In the genomic region with DNA sequence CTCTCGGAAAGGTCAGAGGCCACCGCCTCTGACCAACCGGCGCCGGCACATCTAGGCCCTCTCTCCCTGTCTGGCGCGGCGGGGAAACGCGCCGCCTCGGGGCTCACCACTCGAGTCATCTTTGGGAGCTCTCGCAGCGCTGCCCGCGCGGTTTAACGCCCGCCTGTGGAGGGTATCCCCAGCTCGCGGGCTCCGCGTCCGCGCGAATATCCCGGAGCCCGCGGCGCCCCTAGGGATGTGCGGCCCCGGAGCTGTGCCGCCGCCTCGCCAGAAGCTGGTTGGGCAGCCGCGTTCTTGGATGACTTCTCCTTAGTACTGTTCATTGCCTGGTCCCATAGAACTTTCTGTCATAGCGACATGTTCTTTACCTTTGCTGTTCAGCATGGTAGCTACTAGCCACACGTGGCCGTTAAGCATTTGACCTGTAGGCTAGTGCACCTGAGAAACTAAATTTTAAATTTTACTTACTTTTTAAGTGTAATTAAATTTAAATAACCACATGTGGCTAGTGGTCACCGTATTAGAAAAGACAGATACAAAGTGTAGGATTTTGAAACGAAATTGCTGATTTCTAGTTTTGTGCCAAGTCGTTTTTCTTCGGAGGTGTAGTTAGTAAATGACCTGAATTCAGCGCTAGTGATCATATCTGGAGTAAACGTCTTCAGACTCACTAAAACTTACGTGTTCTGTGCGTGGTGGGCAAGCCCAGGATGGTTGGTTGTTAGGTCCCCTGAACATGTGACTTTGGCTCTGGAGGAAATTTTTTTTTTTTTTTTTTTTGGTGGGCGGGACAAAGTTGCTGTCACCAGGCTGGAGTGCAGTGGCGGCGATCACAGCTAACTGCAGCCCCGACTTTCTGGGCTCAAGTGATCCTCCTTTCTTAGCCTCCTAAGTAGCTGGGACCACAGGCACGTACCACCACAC, we compare ENCODE assay signal across 8 cellular contexts. TPM values are rescaled to one million over a fixed set of nuclear protein-coding genes. Genes with fewer than 3 reads are reported as not detected.
DNase-seq lines count a peak whose midpoint lies in the region; ATAC-seq, FAIRE-seq and TF ChIP-seq lines count a peak whose summit lies in the region.

No MANE protein-coding gene starts in this region.

- H3K9ac ChIP-seq in keratinocyte (ENCODE audit: control insufficient read depth, extremely low read depth, insufficient read depth, low read length): peak overlapping the region; percentile 97

- peaks cover 52% of the 10 kb centered on the region for H3K79me2 ChIP-seq in keratinocyte (ENCODE audit: control insufficient read depth, insufficient read depth, low read length)

- H3K36me3 ChIP-seq in Caco-2 (ENCODE audit: control insufficient read depth, insufficient read depth, low read length) (no peaks in the 10 kb centered on the region), keratinocyte (ENCODE audit: control insufficient read depth in 2 of 2, extremely low read depth in 1 of 2, insufficient read depth in 2 of 2, low read length in 2 of 2) (peaks cover 1 to 4% of the 10 kb centered on the region in 2 experiments)

- CTCF ChIA-PET in Caco-2 (lab: Charles Lee): interaction anchor here (0.6 to 1.2 kb wide), 4 partner anchors 50 to 363 kb away, joined by 3 to 7 read pairs (median 4); a partner anchor contains a TSS

- FAIRE-seq in keratinocyte (lab: Jason Lieb, UNC): peak; percentile 17

- in situ Hi-C loops in T47D (cut with HindIII; ENCODE audit: low pct_unique_long_range_greater_than_20kb, low sequenced_read_pairs): no loop called here

- no peaks in the 10 kb centered on the region for H3K9me3 Mint-ChIP-seq in Caco-2 (ENCODE audit: unreplicated experiment)

- no peak for TF ChIP-seq EP300 in Ishikawa (IDR thresholded peaks at IDR 0.05; ENCODE audit: borderline replicate concordance)

- H3K27me3 Mint-ChIP-seq in Caco-2 (ENCODE audit: insufficient read depth, unreplicated experiment): no peaks in the 10 kb centered on the region

- H3K4me3 ChIP-seq in Caco-2 (ENCODE audit: low read depth, low read length): peak overlapping the region; percentile 61
- peak overlapping the region; percentile 78 to 97 (median 97) for H3K4me3 ChIP-seq in keratinocyte (ENCODE audit: control insufficient read depth in 2 of 3, extremely low read depth in 1 of 3, insufficient read depth in 2 of 3, low read depth in 1 of 3, low read length in 3 of 3)

- POLR2A ChIA-PET in Caco-2 (lab: Charles Lee): interaction anchor here (0.6 to 1.2 kb wide), 14 partner anchors 21 to 800 kb away, joined by 3 to 8 read pairs (median 6); a partner anchor contains a TSS

- peak overlapping the region; percentile 98 for H2AFZ ChIP-seq in keratinocyte (ENCODE audit: control insufficient read depth, low read length)

- H3K4me1 ChIP-seq in Caco-2: no peaks in the 10 kb centered on the region
- peaks cover 9% of the 10 kb centered on the region for H3K4me1 ChIP-seq in keratinocyte (ENCODE audit: control insufficient read depth, extremely low read depth, insufficient read depth, low read length)

- no peaks in the 10 kb centered on the region for H3K27me3 ChIP-seq in Caco-2 (replicated peaks; ENCODE audit: control insufficient read depth, insufficient read depth, low read length)
- H3K27me3 ChIP-seq in keratinocyte (ENCODE audit: control insufficient read depth, extremely low read depth, insufficient read depth, low read length): no peaks in the 10 kb centered on the region

- peak overlapping the region; percentile 92 for H3K4me2 ChIP-seq in keratinocyte (ENCODE audit: control insufficient read depth, extremely low read depth, insufficient read depth, low read depth, low read length)

- peak overlapping the region; percentile 98 for H3K27ac Mint-ChIP-seq in Caco-2 (ENCODE audit: unreplicated experiment)

- TF ChIP-seq CTCF in Caco-2 (IDR thresholded peaks at IDR 0.05; ENCODE audit: insufficient read depth in 1 of 2, low read depth in 1 of 2, low read length in 1 of 2, severe bottlenecking in 1 of 2, unreplicated experiment in 1 of 2) (no peak), keratinocyte (optimal IDR thresholded peaks at IDR 0.05 in 1 of 3, IDR thresholded peaks at IDR 0.05 in 1 of 3, conservative IDR thresholded peaks at IDR 0.05 in 1 of 3; ENCODE audit: extremely low read depth in 1 of 3, insufficient read depth in 2 of 3, low read length in 3 of 3) (no peak)

- no peak for TF ChIP-seq RAD21 in Ishikawa (IDR thresholded peaks at IDR 0.05; ENCODE audit: low read depth)

- no peaks in the 10 kb centered on the region for H3K9me3 ChIP-seq in Caco-2
- no peaks in the 10 kb centered on the region for H3K9me3 ChIP-seq in keratinocyte (ENCODE audit: control insufficient read depth, low read depth, low read length)

- intact Hi-C loops in Caco-2 (cut with micrococcal nuclease; ENCODE audit: unreplicated experiment): loop anchor here (2.0 to 10.0 kb wide), 3 partner anchors 21 to 205 kb away; a partner anchor contains a TSS

- H3K27ac ChIP-seq in keratinocyte (ENCODE audit: control insufficient read depth, insufficient read depth, low read length): peak overlapping the region; percentile 96

- DNase-seq in Caco-2: peak; percentile 44 to 64
- DNase-seq in T-helper 9 cell: peak; percentile 47
- peak; percentile 20 to 51 for DNase-seq in T47D (ENCODE audit: low read depth in 1 of 2, low spot score in 1 of 2)
- DNase-seq in keratinocyte (ENCODE audit: low read depth, low spot score): no peak
- DNase-seq in stimulated activated CD4-positive, alpha-beta T cell treated with anti-CD3 and anti-CD28 coated beads, Interleukin-1b, Interleukin-23, amount 100 ng/mL, for 48 hours: peak; percentile 75
- no peak for DNase-seq in NCI-H510A treated with DMSO at 0.1 percent for 48 hours (lab: John Stamatoyannopoulos, UW)

- peaks cover 46% of the 10 kb centered on the region for H3K36me3 Mint-ChIP-seq in Caco-2 (ENCODE audit: insufficient read depth, unreplicated experiment)

- peak overlapping the region; percentile 97 for H3K4me3 Mint-ChIP-seq in Caco-2 (ENCODE audit: unreplicated experiment)

- no peaks in the 10 kb centered on the region for H4K20me1 ChIP-seq in keratinocyte (ENCODE audit: control insufficient read depth, extremely low read depth, insufficient read depth, low read length)

- H3K4me1 Mint-ChIP-seq in Caco-2 (ENCODE audit: low read depth, unreplicated experiment): no peaks in the 10 kb centered on the region

- no peaks in the 10 kb centered on the region for H3K9me1 ChIP-seq in keratinocyte (ENCODE audit: control insufficient read depth, extremely low read depth, insufficient read depth, low read length)

- TSS peak; percentile 54 for BruUV-seq in Caco-2 (replicated peaks; lab: Mats Ljungman, UMichigan)

- peak; percentile 13 for ATAC-seq in GM21423 (IDR thresholded peaks at IDR 0.05; ENCODE audit: unreplicated experiment)

- dilution Hi-C loops in keratinocyte (cut with MboI; ENCODE audit: extremely low pct_ligation_motif_present, low sequenced_read_pairs): no loop called here

TF ChIP-seq in Ishikawa, 13 proteins besides CTCF, POLR2A, EP300 and RAD21:
- TF ChIP-seq, protein P1, sequence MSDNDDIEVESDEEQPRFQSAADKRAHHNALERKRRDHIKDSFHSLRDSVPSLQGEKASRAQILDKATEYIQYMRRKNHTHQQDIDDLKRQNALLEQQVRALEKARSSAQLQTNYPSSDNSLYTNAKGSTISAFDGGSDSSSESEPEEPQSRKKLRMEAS (IDR thresholded peaks at IDR 0.05): no peak; the same call in none of the 2 replicates
- TF ChIP-seq, protein P2, sequence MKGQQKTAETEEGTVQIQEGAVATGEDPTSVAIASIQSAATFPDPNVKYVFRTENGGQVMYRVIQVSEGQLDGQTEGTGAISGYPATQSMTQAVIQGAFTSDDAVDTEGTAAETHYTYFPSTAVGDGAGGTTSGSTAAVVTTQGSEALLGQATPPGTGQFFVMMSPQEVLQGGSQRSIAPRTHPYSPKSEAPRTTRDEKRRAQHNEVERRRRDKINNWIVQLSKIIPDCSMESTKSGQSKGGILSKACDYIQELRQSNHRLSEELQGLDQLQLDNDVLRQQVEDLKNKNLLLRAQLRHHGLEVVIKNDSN (IDR thresholded peaks at IDR 0.05): peak; percentile 84
TF ChIP-seq in Ishikawa: peak in this region for 1.

RNA-seq across cellular contexts. Expression of a gene that starts 0.8 kb away (rescaled TPM):
- total RNA-seq in Caco-2 (2022): 106 and 133 TPM in 2 replicates
- polyA plus RNA-seq in keratinocyte: 58.1 to 71.5 TPM (median 66.7 TPM) in 3 replicates
- 41.1 TPM for polyA plus RNA-seq in keratinocyte (2011; ENCODE audit: low read depth)
- polyA plus RNA-seq in keratinocyte (2011; cell fraction: cytosol; rRNA removed): 50.5 and 68.2 TPM in 2 replicates
- polyA plus RNA-seq in keratinocyte (2011; cell fraction: nucleus; rRNA removed): 113 and 119 TPM in 2 replicates
- 39.7 and 51.4 TPM in 2 replicates for polyA plus RNA-seq in keratinocyte (2012; ENCODE audit: low replicate concordance)
- 60.8 to 103 TPM (median 65.8 TPM) in 3 replicates for polyA minus RNA-seq in keratinocyte
- 38.4 TPM for polyA minus RNA-seq in keratinocyte (2011; cell fraction: cytosol; rRNA and poly(A)+ RNA removed)
- 45.7 and 64.4 TPM in 2 replicates for polyA minus RNA-seq in keratinocyte (2011; cell fraction: nucleus; rRNA and poly(A)+ RNA removed)

RNA-seq across cellular contexts. Expression of a gene that starts 20.8 kb away (rescaled TPM):
- 17.0 and 19.3 TPM in 2 replicates for total RNA-seq in Caco-2 (2022)
- 22.4 to 27.4 TPM (median 22.6 TPM) in 3 replicates for polyA plus RNA-seq in keratinocyte
- 3.1 TPM for polyA plus RNA-seq in keratinocyte (2011; ENCODE audit: low read depth)
- polyA plus RNA-seq in keratinocyte (2011; cell fraction: cytosol; rRNA removed): 20.1 and 30.5 TPM in 2 replicates
- 36.4 and 45.2 TPM in 2 replicates for polyA plus RNA-seq in keratinocyte (2011; cell fraction: nucleus; rRNA removed)
- polyA plus RNA-seq in keratinocyte (2012; ENCODE audit: low replicate concordance): 10.6 and 16.2 TPM in 2 replicates
- polyA minus RNA-seq in keratinocyte: 9.6 to 12.4 TPM (median 11.6 TPM) in 3 replicates
- polyA minus RNA-seq in keratinocyte (2011; cell fraction: cytosol; rRNA and poly(A)+ RNA removed): 12.3 TPM
- 8.0 and 10.9 TPM in 2 replicates for polyA minus RNA-seq in keratinocyte (2011; cell fraction: nucleus; rRNA and poly(A)+ RNA removed)

Comparison
In these comparisons a context has a peak if more than half of its experiments do, and no peak if none do; other contexts are left out.
1. DNase-seq: peak in Caco-2 (2 of 2), T-helper 9 cell (single experiment), T47D (2 of 2) and stimulated activated CD4-positive, alpha-beta T cell treated with anti-CD3 and anti-CD28 coated beads, Interleukin-1b, Interleukin-23, amount 100 ng/mL, for 48 hours (single experiment); none in keratinocyte (single experiment) and NCI-H510A treated with DMSO at 0.1 percent for 48 hours (single experiment).